In genomic region chr14:31270196-31270772, GRCh38 we compare ENCODE assay signal across 10 cellular contexts.
DNase-seq lines count a peak whose midpoint lies in the region; ATAC-seq and TF ChIP-seq lines count a peak whose summit lies in the region.
"Had no signal": no experiment of that assay in that cellular context is flagged by ENCODE, and none has a peak within 500 bp of the region (broad histone marks: within the 10 kb centered on the region; RNA-seq: fewer than 3 reads in every experiment).

No MANE protein-coding gene starts in this region.

- H3K36me3 ChIP-seq in RWPE2 (ENCODE audit: low read depth): no peaks in the 10 kb centered on the region
- H3K36me3 ChIP-seq: HAP-1 had no signal

- H3K27ac ChIP-seq in 22Rv1 (no peak overlapping the region), RWPE2 (ENCODE audit: poor library complexity, severe bottlenecking) (no peak overlapping the region)

- ATAC-seq in RWPE2 (ENCODE audit: low read depth): no peak
- ATAC-seq in GM19455 (IDR thresholded peaks at IDR 0.05; ENCODE audit: unreplicated experiment): no peak
- no peak for ATAC-seq in GM18873 (IDR thresholded peaks at IDR 0.05; ENCODE audit: low FRiP score, unreplicated experiment)

- TF ChIP-seq CTCF in 22Rv1 (IDR thresholded peaks at IDR 0.05): peak; percentile 18
- peak; percentile 52 for TF ChIP-seq CTCF in GM12864 (IDR thresholded peaks at IDR 0.05; ENCODE audit: low read depth, low read length, missing control alignments)
- peak; percentile 18 for TF ChIP-seq CTCF in RWPE2 (IDR thresholded peaks at IDR 0.05; ENCODE audit: poor library complexity, severe bottlenecking)
- TF ChIP-seq CTCF in fibroblast of pulmonary artery (IDR thresholded peaks at IDR 0.05; ENCODE audit: low read length, missing control alignments): peak; percentile 34

- DNase-seq in GM12864 (ENCODE audit: low read depth) (no peak), RWPE2 (ENCODE audit: low spot score) (no peak), fibroblast of pulmonary artery (ENCODE audit: low read depth) (no peak), NCI-H510A (lab: John Stamatoyannopoulos, UW) (no peak), G401 (ENCODE audit: low spot score) (no peak)
- DNase-seq: NCI-H1694 treated with DMSO at 0.1 percent for 48 hours had no signal

- in situ Hi-C loops in G401 (cut with HindIII; ENCODE audit: low sequenced_read_pairs): no loop called here

- H3K4me3 ChIP-seq in GM12864 (ENCODE audit: low read depth, low read length) (no peak overlapping the region), RWPE2 (ENCODE audit: severe bottlenecking) (no peak overlapping the region), fibroblast of pulmonary artery (replicated peaks; ENCODE audit: low read depth, low read length) (no peak overlapping the region)
- H3K4me3 ChIP-seq: HAP-1 had no signal

- peaks cover 15% of the 10 kb centered on the region for H3K9me3 ChIP-seq in RWPE2 (ENCODE audit: severe bottlenecking)

- H3K27me3 ChIP-seq in RWPE2 (ENCODE audit: insufficient read depth, poor library complexity, severe bottlenecking): no peaks in the 10 kb centered on the region

- peaks cover 8% of the 10 kb centered on the region for H3K4me1 ChIP-seq in RWPE2 (ENCODE audit: insufficient read depth, poor library complexity, severe bottlenecking)
- H3K4me1 ChIP-seq: HAP-1 had no signal
